ENCODE assay signal across 8 cellular contexts in the genomic region with DNA sequence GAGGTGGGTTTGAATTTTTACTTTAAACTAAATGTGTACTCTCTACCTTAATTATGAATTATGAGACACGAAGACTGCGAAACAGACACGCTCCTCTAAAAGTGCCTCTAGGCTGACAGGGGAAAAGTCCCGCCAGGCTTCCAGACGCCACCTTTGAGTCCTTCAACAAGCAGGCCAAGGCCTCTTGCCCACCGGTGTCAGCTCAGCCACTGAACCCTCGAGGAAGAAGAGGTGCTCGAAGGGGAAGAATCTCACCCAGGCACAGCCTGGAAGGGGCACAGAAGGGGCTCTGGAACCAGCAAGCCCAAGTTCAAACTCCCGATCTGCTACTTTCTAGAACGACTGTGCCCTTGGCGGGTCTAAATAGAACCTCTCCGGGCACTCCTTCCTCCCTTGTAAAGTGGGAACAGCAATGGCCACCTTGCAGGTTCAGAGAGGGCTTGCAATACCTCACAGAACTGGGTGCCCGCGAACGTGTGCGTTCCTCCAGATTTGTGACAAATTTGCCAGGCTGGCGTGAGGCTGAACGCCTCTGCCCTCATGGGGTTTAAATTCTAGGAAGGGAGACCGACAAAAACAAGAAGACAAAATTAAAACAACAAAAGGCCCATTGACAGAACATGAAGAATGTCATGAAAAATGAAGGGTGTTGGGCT.
A peak's percentile ranks its signal among the peaks of the same experiment; 100 is the strongest.
DNase-seq lines count a peak whose midpoint lies in the region; ATAC-seq, FAIRE-seq and TF ChIP-seq lines count a peak whose summit lies in the region.

No MANE protein-coding gene starts in this region.

- CTCF ChIA-PET in HepG2 (lab: Yijun Ruan, JAX; ENCODE audit: low intra/inter-chr PET ratio, low total read pairs) = no interaction called here

- H3K9me3 ChIP-seq in adipocyte (ENCODE audit: control insufficient read depth, low read length) = no peaks in the 10 kb centered on the region
- H3K9me3 ChIP-seq in HepG2 (ENCODE audit: low read length) = no peaks in the 10 kb centered on the region
- H3K9me3 ChIP-seq in suprapubic skin = no peaks in the 10 kb centered on the region

- H3K4me3 ChIP-seq in adipocyte (ENCODE audit: low read length) = peak overlapping the region; percentile 80
- peak overlapping the region; percentile 76 to 84 (median 77) for H3K4me3 ChIP-seq in HepG2 (replicated peaks in 1 of 3; ENCODE audit: insufficient read depth in 1 of 3, low read depth in 2 of 3, low read length in 3 of 3)
- H3K4me3 ChIP-seq in suprapubic skin = peak overlapping the region; percentile 63

- no peaks in the 10 kb centered on the region for H3K27me3 Mint-ChIP-seq in activated CD4-positive, alpha-beta T cell treated with anti-CD3 and anti-CD28 coated beads, Interleukin-2, amount 10 ng/mL, durations not matched to agents 24 days and 14 days

- peaks cover 28% of the 10 kb centered on the region for H3K4me1 Mint-ChIP-seq in activated CD4-positive, alpha-beta T cell treated with anti-CD3 and anti-CD28 coated beads, Interleukin-2, amount 10 ng/mL, durations not matched to agents 24 days and 14 days

- peak overlapping the region; percentile 70 for H3K4me2 ChIP-seq in HepG2 (ENCODE audit: low read depth, low read length)

- H3K4me3 Mint-ChIP-seq in activated CD4-positive, alpha-beta T cell treated with anti-CD3 and anti-CD28 coated beads, Interleukin-2, amount 10 ng/mL, durations not matched to agents 24 days and 14 days = peak overlapping the region; percentile 73

- peaks cover 32% of the 10 kb centered on the region for H3K79me2 ChIP-seq in HepG2 (ENCODE audit: insufficient read depth, low read length)

- DNase-seq in activated CD4-positive, alpha-beta T cell treated with anti-CD3 and anti-CD28 coated beads, Interleukin-2, amount 10 ng/mL, durations not matched to agents 24 days and 14 days = no peak
- DNase-seq in activated CD4-positive, alpha-beta T cell treated with anti-CD3 and anti-CD28 coated beads for 48 hours = no peak
- DNase-seq in adipocyte (ENCODE audit: low read depth) = no peak
- no peak for DNase-seq in HepG2 (ENCODE audit: low spot score)
- peak in 1 of 2 donors; percentile 57 for DNase-seq in suprapubic skin (ENCODE audit: low spot score in 2 of 2)
- DNase-seq in inferior parietal cortex (ENCODE audit: extremely low spot score) = no peak

- intact Hi-C loops in activated CD4-positive, alpha-beta T cell treated with anti-CD3 and anti-CD28 coated beads, Interleukin-2, amount 10 ng/mL, durations not matched to agents 24 days and 14 days (cut with micrococcal nuclease) = loop anchor here (2.0 to 10.0 kb wide), 2 partner anchors 47 to 331 kb away; no protein-coding TSS in a partner anchor
- intact Hi-C loops in HepG2 (cut with micrococcal nuclease; ENCODE audit: unreplicated experiment) = no loop called here

- no peaks in the 10 kb centered on the region for H3K36me3 Mint-ChIP-seq in activated CD4-positive, alpha-beta T cell treated with anti-CD3 and anti-CD28 coated beads, Interleukin-2, amount 10 ng/mL, durations not matched to agents 24 days and 14 days (ENCODE audit: low read depth)

- H3K9ac ChIP-seq in adipocyte (ENCODE audit: low read length) (peak overlapping the region; percentile 84), HepG2 (ENCODE audit: insufficient read depth, low read depth, low read length) (peak overlapping the region; percentile 71)

- TF ChIP-seq RAD21 in HepG2 (CRISPR knock-in tag; IDR thresholded peaks at IDR 0.05) = no peak

- TF ChIP-seq POLR2A in HepG2 (IDR thresholded peaks at IDR 0.05; ENCODE audit: insufficient read depth in 1 of 2, low read depth in 2 of 2, low read length in 2 of 2) = no peak
- no peak for TF ChIP-seq POLR2A in suprapubic skin (IDR thresholded peaks at IDR 0.05)

- H3K27ac ChIP-seq in HepG2 (ENCODE audit: extremely low read length, insufficient read depth, low read length) (peak overlapping the region; percentile 59), suprapubic skin (peak overlapping the region; percentile 73)

- TSS peak; percentile 64 for BruUV-seq in HepG2 (replicated peaks; lab: Mats Ljungman, UMichigan)

- H3K4me1 ChIP-seq in adipocyte (ENCODE audit: control insufficient read depth, insufficient read depth, low read length) (peaks cover 35% of the 10 kb centered on the region), HepG2 (ENCODE audit: insufficient read depth, low read length) (peaks cover 54% of the 10 kb centered on the region), suprapubic skin (peaks cover 37% of the 10 kb centered on the region)

- 13% methylated on average over 14 of the region's 19 CpGs for WGBS in HepG2 (ENCODE audit: low lambda C conversion rate)
- WGBS in suprapubic skin = 68% methylated on average over 18 of the region's 19 CpGs

- no peaks in the 10 kb centered on the region for H3K27me3 ChIP-seq in adipocyte (replicated peaks; ENCODE audit: control insufficient read depth, insufficient read depth, low read length)
- peaks cover 0 to 6% of the 10 kb centered on the region in 2 experiments; a peak in 2 of 5 replicates for H3K27me3 ChIP-seq in HepG2 (ENCODE audit: control insufficient read depth in 1 of 2, insufficient read depth in 2 of 2, low read length in 2 of 2)
- no peaks in the 10 kb centered on the region for H3K27me3 ChIP-seq in suprapubic skin

- no peak for TF ChIP-seq EP300 in HepG2 (IDR thresholded peaks at IDR 0.05; ENCODE audit: low read depth in 2 of 2, low read length in 2 of 2)
- no peak for TF ChIP-seq EP300 in HepG2 (CRISPR knock-in tag; IDR thresholded peaks at IDR 0.05; ENCODE audit: borderline replicate concordance)
- TF ChIP-seq EP300 in suprapubic skin (IDR thresholded peaks at IDR 0.05) = no peak

- H4K20me1 ChIP-seq in HepG2 (ENCODE audit: insufficient read depth, low read length) = peaks cover 20% of the 10 kb centered on the region

- no peak for TF ChIP-seq CTCF in HepG2 (CRISPR knock-in tag; IDR thresholded peaks at IDR 0.05)
- TF ChIP-seq CTCF in suprapubic skin (IDR thresholded peaks at IDR 0.05) = no peak

- H3K27ac Mint-ChIP-seq in activated CD4-positive, alpha-beta T cell treated with anti-CD3 and anti-CD28 coated beads, Interleukin-2, amount 10 ng/mL, durations not matched to agents 24 days and 14 days = peak overlapping the region; percentile 79

- H3K36me3 ChIP-seq in adipocyte (ENCODE audit: control insufficient read depth, insufficient read depth, low read length, severe bottlenecking) (no peaks in the 10 kb centered on the region), HepG2 (replicated peaks in 1 of 2; ENCODE audit: control insufficient read depth in 1 of 2, insufficient read depth in 2 of 2, low read length in 2 of 2) (no peaks in the 10 kb centered on the region), suprapubic skin (no peaks in the 10 kb centered on the region)

- POLR2A ChIA-PET in HepG2 (lab: Yijun Ruan, JAX) = interaction anchor here (0.9 to 1.8 kb wide), 2 partner anchors 14 to 41 kb away, joined by 6 to 10 read pairs; no protein-coding TSS in a partner anchor

- no peak overlapping the region for H2AFZ ChIP-seq in HepG2 (ENCODE audit: low read length)

- in situ Hi-C loops in HepG2 (cut with HindIII; ENCODE audit: extremely low pct_ligation_motif_present, low pct_unique_long_range_greater_than_20kb) = no loop called here

- FAIRE-seq in HepG2 (lab: Jason Lieb, UNC) = no peak

- H3K9me3 Mint-ChIP-seq in activated CD4-positive, alpha-beta T cell treated with anti-CD3 and anti-CD28 coated beads, Interleukin-2, amount 10 ng/mL, durations not matched to agents 24 days and 14 days = no peaks in the 10 kb centered on the region

- no peak for ATAC-seq in HepG2
- ATAC-seq in GM19324 (IDR thresholded peaks at IDR 0.05; ENCODE audit: low FRiP score, unreplicated experiment) = no peak
- no peak for ATAC-seq in HG03520 (IDR thresholded peaks at IDR 0.05; ENCODE audit: unreplicated experiment)

TF ChIP-seq in HepG2, 621 proteins besides CTCF, POLR2A, EP300 and RAD21 (continues in another document):
- no peak for TF ChIP-seq PAX8 (CRISPR knock-in tag; IDR thresholded peaks at IDR 0.05; ENCODE audit: borderline replicate concordance)
- no peak for TF ChIP-seq TBX3 (IDR thresholded peaks at IDR 0.05; ENCODE audit: borderline replicate concordance)
- no peak for TF ChIP-seq JUNB (CRISPR knock-in tag; IDR thresholded peaks at IDR 0.05; ENCODE audit: borderline replicate concordance)
- TF ChIP-seq, protein P1, sequence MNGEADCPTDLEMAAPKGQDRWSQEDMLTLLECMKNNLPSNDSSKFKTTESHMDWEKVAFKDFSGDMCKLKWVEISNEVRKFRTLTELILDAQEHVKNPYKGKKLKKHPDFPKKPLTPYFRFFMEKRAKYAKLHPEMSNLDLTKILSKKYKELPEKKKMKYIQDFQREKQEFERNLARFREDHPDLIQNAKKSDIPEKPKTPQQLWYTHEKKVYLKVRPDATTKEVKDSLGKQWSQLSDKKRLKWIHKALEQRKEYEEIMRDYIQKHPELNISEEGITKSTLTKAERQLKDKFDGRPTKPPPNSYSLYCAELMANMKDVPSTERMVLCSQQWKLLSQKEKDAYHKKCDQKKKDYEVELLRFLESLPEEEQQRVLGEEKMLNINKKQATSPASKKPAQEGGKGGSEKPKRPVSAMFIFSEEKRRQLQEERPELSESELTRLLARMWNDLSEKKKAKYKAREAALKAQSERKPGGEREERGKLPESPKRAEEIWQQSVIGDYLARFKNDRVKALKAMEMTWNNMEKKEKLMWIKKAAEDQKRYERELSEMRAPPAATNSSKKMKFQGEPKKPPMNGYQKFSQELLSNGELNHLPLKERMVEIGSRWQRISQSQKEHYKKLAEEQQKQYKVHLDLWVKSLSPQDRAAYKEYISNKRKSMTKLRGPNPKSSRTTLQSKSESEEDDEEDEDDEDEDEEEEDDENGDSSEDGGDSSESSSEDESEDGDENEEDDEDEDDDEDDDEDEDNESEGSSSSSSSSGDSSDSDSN (CRISPR knock-in tag; IDR thresholded peaks at IDR 0.05) = 0 out of 2 replicates have a peak, but pooled peaks have one; percentile 22
- TF ChIP-seq, protein P2, sequence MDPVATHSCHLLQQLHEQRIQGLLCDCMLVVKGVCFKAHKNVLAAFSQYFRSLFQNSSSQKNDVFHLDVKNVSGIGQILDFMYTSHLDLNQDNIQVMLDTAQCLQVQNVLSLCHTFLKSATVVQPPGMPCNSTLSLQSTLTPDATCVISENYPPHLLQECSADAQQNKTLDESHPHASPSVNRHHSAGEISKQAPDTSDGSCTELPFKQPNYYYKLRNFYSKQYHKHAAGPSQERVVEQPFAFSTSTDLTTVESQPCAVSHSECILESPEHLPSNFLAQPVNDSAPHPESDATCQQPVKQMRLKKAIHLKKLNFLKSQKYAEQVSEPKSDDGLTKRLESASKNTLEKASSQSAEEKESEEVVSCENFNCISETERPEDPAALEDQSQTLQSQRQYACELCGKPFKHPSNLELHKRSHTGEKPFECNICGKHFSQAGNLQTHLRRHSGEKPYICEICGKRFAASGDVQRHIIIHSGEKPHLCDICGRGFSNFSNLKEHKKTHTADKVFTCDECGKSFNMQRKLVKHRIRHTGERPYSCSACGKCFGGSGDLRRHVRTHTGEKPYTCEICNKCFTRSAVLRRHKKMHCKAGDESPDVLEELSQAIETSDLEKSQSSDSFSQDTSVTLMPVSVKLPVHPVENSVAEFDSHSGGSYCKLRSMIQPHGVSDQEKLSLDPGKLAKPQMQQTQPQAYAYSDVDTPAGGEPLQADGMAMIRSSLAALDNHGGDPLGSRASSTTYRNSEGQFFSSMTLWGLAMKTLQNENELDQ (CRISPR knock-in tag; IDR thresholded peaks at IDR 0.05; ENCODE audit: borderline replicate concordance) = no peak
- TF ChIP-seq ZNF75D (CRISPR knock-in tag; IDR thresholded peaks at IDR 0.05; ENCODE audit: borderline replicate concordance) = no peak
